In genomic region chr2:9424447-9425164, GRCh38 we compare ENCODE assay signal across 1 cellular context.
TF ChIP-seq lines count a peak whose summit lies in the region.

No MANE protein-coding gene starts in this region.

TF ChIP-seq in H1, 55 proteins besides CTCF, POLR2A, EP300 and RAD21 (continued from another document):
- TF ChIP-seq USF2 (IDR thresholded peaks at IDR 0.05; ENCODE audit: low read length) (no peak), KDM5A (IDR thresholded peaks at IDR 0.05; ENCODE audit: low read length) (no peak), CEBPB (IDR thresholded peaks at IDR 0.05; ENCODE audit: low read depth, low read length) (no peak), ATF3 (IDR thresholded peaks at IDR 0.05; ENCODE audit: insufficient read depth, low read depth, low read length) (no peak), BACH1 (IDR thresholded peaks at IDR 0.05; ENCODE audit: low read length) (no peak), RNF2 (IDR thresholded peaks at IDR 0.05; ENCODE audit: borderline replicate concordance, low read depth, low read length, missing control alignments, poor library complexity, severe bottlenecking) (no peak), JUN (IDR thresholded peaks at IDR 0.05; ENCODE audit: low read depth, low read length) (no peak), CBX5 (IDR thresholded peaks at IDR 0.05; ENCODE audit: low read depth, low read length) (no peak), TBP (IDR thresholded peaks at IDR 0.05; ENCODE audit: low read depth, low read length) (no peak)
